ENCODE assay signal across 3 cellular contexts in the genomic region with DNA sequence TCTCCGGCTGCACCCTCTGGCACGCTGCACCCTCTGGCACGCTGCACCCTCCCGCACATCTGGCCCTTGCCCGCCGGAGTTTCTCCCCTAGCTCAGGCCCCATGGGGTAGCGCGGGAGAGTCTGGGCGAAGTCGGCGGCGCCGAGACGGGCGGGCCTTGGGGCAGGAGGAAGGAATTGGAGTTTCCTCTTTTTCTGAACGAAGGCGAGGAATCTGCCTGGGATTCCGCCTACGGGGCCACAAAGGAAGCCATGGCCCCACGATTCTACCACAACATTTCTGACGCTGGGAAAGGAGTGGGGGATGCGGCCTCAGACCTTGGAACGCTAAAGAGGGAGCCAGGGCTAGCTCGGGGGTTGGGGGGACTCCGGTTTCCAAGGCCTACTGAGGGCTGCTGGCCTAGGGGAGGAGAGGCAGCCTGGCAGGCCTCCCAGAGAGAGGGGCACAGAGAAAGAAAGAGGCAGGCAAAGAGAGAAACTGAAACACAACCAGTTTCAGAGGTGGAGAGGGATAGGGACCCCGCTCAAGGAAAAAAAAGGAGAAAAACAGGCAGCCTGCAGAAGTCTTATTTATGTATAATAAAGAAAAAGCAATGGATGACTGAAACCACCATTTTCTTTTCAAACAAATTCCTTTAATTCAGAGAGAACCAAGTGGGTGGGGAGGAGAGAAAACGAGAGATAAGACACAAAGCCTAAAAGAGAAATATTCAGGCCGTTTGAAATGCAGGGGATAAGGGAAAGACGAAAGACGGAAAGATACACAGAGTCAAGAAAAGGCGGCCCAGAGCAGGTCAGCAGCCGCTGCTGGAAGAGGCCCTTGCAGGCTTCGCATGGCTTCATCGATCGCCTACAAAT.
TF ChIP-seq lines count a peak whose summit lies in the region.

No MANE protein-coding gene starts in this region.

TF ChIP-seq in SK-N-SH, 30 proteins besides CTCF, POLR2A, EP300 and RAD21 (continued from another document):
- TF ChIP-seq, protein P1, sequence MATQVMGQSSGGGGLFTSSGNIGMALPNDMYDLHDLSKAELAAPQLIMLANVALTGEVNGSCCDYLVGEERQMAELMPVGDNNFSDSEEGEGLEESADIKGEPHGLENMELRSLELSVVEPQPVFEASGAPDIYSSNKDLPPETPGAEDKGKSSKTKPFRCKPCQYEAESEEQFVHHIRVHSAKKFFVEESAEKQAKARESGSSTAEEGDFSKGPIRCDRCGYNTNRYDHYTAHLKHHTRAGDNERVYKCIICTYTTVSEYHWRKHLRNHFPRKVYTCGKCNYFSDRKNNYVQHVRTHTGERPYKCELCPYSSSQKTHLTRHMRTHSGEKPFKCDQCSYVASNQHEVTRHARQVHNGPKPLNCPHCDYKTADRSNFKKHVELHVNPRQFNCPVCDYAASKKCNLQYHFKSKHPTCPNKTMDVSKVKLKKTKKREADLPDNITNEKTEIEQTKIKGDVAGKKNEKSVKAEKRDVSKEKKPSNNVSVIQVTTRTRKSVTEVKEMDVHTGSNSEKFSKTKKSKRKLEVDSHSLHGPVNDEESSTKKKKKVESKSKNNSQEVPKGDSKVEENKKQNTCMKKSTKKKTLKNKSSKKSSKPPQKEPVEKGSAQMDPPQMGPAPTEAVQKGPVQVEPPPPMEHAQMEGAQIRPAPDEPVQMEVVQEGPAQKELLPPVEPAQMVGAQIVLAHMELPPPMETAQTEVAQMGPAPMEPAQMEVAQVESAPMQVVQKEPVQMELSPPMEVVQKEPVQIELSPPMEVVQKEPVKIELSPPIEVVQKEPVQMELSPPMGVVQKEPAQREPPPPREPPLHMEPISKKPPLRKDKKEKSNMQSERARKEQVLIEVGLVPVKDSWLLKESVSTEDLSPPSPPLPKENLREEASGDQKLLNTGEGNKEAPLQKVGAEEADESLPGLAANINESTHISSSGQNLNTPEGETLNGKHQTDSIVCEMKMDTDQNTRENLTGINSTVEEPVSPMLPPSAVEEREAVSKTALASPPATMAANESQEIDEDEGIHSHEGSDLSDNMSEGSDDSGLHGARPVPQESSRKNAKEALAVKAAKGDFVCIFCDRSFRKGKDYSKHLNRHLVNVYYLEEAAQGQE (IDR thresholded peaks at IDR 0.05; ENCODE audit: low read depth, low read length), result no peak
- no peak for TF ChIP-seq TCF12 (IDR thresholded peaks at IDR 0.05)
- no peak for TF ChIP-seq ELF1 (IDR thresholded peaks at IDR 0.05)
- TF ChIP-seq MEF2A (IDR thresholded peaks at IDR 0.05; ENCODE audit: borderline replicate concordance, low read depth), result no peak
- no peak for TF ChIP-seq FOXM1 (IDR thresholded peaks at IDR 0.05; ENCODE audit: low read depth)
- TF ChIP-seq, protein P2, sequence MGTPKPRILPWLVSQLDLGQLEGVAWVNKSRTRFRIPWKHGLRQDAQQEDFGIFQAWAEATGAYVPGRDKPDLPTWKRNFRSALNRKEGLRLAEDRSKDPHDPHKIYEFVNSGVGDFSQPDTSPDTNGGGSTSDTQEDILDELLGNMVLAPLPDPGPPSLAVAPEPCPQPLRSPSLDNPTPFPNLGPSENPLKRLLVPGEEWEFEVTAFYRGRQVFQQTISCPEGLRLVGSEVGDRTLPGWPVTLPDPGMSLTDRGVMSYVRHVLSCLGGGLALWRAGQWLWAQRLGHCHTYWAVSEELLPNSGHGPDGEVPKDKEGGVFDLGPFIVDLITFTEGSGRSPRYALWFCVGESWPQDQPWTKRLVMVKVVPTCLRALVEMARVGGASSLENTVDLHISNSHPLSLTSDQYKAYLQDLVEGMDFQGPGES (IDR thresholded peaks at IDR 0.05; ENCODE audit: low read depth, low read length), result no peak
- no peak for TF ChIP-seq FOSL2 (IDR thresholded peaks at IDR 0.05; ENCODE audit: borderline replicate concordance, low read depth)
- no peak for TF ChIP-seq RFX5 (IDR thresholded peaks at IDR 0.05; ENCODE audit: low read length)
- TF ChIP-seq GABPA (IDR thresholded peaks at IDR 0.05; ENCODE audit: low read depth), result no peak
- no peak for TF ChIP-seq MXI1 (IDR thresholded peaks at IDR 0.05; ENCODE audit: low read depth, low read length)
- TF ChIP-seq, protein P3, sequence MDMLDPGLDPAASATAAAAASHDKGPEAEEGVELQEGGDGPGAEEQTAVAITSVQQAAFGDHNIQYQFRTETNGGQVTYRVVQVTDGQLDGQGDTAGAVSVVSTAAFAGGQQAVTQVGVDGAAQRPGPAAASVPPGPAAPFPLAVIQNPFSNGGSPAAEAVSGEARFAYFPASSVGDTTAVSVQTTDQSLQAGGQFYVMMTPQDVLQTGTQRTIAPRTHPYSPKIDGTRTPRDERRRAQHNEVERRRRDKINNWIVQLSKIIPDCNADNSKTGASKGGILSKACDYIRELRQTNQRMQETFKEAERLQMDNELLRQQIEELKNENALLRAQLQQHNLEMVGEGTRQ (IDR thresholded peaks at IDR 0.05; ENCODE audit: borderline replicate concordance, low read depth, low read length), result no peak
- TF ChIP-seq RCOR1 (IDR thresholded peaks at IDR 0.05; ENCODE audit: low read length), result no peak
- TF ChIP-seq TAF1 (IDR thresholded peaks at IDR 0.05; ENCODE audit: borderline replicate concordance, low read depth, low read length), result no peak
- TF ChIP-seq GATA2 (CRISPR knock-in tag; IDR thresholded peaks at IDR 0.05), result no peak

TF ChIP-seq in SK-N-SH treated with all-trans-retinoic acid at 6 μM for 48 hours, 23 proteins besides CTCF, POLR2A, EP300 and RAD21 (continued from another document):
- no peak for TF ChIP-seq TCF4 (CRISPR knock-in tag; IDR thresholded peaks at IDR 0.05; ENCODE audit: borderline replicate concordance)
- no peak for TF ChIP-seq RARB (CRISPR knock-in tag; IDR thresholded peaks at IDR 0.05)
- TF ChIP-seq, protein P4, sequence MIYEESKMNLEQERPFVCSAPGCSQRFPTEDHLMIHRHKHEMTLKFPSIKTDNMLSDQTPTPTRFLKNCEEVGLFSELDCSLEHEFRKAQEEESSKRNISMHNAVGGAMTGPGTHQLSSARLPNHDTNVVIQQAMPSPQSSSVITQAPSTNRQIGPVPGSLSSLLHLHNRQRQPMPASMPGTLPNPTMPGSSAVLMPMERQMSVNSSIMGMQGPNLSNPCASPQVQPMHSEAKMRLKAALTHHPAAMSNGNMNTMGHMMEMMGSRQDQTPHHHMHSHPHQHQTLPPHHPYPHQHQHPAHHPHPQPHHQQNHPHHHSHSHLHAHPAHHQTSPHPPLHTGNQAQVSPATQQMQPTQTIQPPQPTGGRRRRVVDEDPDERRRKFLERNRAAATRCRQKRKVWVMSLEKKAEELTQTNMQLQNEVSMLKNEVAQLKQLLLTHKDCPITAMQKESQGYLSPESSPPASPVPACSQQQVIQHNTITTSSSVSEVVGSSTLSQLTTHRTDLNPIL (CRISPR knock-in tag; IDR thresholded peaks at IDR 0.05; ENCODE audit: low read depth), result no peak
- TF ChIP-seq ESRRG (CRISPR knock-in tag; IDR thresholded peaks at IDR 0.05), result no peak
- TF ChIP-seq ISL1 (CRISPR knock-in tag; IDR thresholded peaks at IDR 0.05), result no peak
- TF ChIP-seq, protein P5, sequence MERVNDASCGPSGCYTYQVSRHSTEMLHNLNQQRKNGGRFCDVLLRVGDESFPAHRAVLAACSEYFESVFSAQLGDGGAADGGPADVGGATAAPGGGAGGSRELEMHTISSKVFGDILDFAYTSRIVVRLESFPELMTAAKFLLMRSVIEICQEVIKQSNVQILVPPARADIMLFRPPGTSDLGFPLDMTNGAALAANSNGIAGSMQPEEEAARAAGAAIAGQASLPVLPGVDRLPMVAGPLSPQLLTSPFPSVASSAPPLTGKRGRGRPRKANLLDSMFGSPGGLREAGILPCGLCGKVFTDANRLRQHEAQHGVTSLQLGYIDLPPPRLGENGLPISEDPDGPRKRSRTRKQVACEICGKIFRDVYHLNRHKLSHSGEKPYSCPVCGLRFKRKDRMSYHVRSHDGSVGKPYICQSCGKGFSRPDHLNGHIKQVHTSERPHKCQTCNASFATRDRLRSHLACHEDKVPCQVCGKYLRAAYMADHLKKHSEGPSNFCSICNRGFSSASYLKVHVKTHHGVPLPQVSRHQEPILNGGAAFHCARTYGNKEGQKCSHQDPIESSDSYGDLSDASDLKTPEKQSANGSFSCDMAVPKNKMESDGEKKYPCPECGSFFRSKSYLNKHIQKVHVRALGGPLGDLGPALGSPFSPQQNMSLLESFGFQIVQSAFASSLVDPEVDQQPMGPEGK (CRISPR knock-in tag; IDR thresholded peaks at IDR 0.05; ENCODE audit: borderline replicate concordance), result no peak
- TF ChIP-seq TOX (CRISPR knock-in tag; IDR thresholded peaks at IDR 0.05; ENCODE audit: borderline replicate concordance), result no peak
- no peak for TF ChIP-seq ZNF70 (CRISPR knock-in tag; IDR thresholded peaks at IDR 0.05)
- no peak for TF ChIP-seq OSR1 (CRISPR knock-in tag; IDR thresholded peaks at IDR 0.05)
- TF ChIP-seq ZC3H10 (CRISPR knock-in tag; IDR thresholded peaks at IDR 0.05), result no peak
- no peak for TF ChIP-seq ZNF8 (CRISPR knock-in tag; IDR thresholded peaks at IDR 0.05)
- TF ChIP-seq ARNTL (CRISPR knock-in tag; IDR thresholded peaks at IDR 0.05; ENCODE audit: borderline replicate concordance, low read depth), result no peak

TF ChIP-seq in HEK293T, 16 proteins besides CTCF, POLR2A, EP300 and RAD21 (continued from another document):
- TF ChIP-seq L3MBTL2 (conservative IDR thresholded peaks at IDR 0.05), result no peak
- TF ChIP-seq TARDBP (IDR thresholded peaks at IDR 0.05), result no peak
- no peak for TF ChIP-seq FOXK2 (IDR thresholded peaks at IDR 0.05)
- no peak for TF ChIP-seq BHLHE40 (IDR thresholded peaks at IDR 0.05; ENCODE audit: borderline replicate concordance)
- TF ChIP-seq HDGF (IDR thresholded peaks at IDR 0.05; ENCODE audit: borderline replicate concordance), result no peak
